Comparison of ENCODE assay signal across 2 cellular contexts in genomic region chr2:234957533-234958135, GRCh38.
TF ChIP-seq lines count a peak whose summit lies in the region.

No MANE protein-coding gene starts in this region.

TF ChIP-seq in A549, 52 proteins besides CTCF, POLR2A, EP300 and RAD21:
- TF ChIP-seq JUNB (IDR thresholded peaks at IDR 0.05) = no peak
- TF ChIP-seq, protein P1, sequence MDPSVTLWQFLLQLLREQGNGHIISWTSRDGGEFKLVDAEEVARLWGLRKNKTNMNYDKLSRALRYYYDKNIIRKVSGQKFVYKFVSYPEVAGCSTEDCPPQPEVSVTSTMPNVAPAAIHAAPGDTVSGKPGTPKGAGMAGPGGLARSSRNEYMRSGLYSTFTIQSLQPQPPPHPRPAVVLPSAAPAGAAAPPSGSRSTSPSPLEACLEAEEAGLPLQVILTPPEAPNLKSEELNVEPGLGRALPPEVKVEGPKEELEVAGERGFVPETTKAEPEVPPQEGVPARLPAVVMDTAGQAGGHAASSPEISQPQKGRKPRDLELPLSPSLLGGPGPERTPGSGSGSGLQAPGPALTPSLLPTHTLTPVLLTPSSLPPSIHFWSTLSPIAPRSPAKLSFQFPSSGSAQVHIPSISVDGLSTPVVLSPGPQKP (IDR thresholded peaks at IDR 0.05; ENCODE audit: low read depth, low read length) = no peak
TF ChIP-seq in A549: peak in this region for 0.

TF ChIP-seq in IMR-90, 13 proteins besides CTCF, POLR2A, EP300 and RAD21:
- TF ChIP-seq CEBPB (IDR thresholded peaks at IDR 0.05; ENCODE audit: low read depth, low read length) = no peak
- TF ChIP-seq SMC3 (IDR thresholded peaks at IDR 0.05; ENCODE audit: low read depth, low read length) = no peak
- no peak for TF ChIP-seq FOS (IDR thresholded peaks at IDR 0.05; ENCODE audit: low read depth, low read length)
- no peak for TF ChIP-seq USF2 (IDR thresholded peaks at IDR 0.05; ENCODE audit: low read depth, low read length)
- TF ChIP-seq CHD1 (IDR thresholded peaks at IDR 0.05; ENCODE audit: low read depth, low read length) = no peak
- TF ChIP-seq MAZ (IDR thresholded peaks at IDR 0.05; ENCODE audit: borderline replicate concordance, low read depth, low read length) = no peak
- no peak for TF ChIP-seq NFE2L2 (IDR thresholded peaks at IDR 0.05; ENCODE audit: low read depth, low read length)
- TF ChIP-seq RCOR1 (IDR thresholded peaks at IDR 0.05; ENCODE audit: insufficient replicate concordance, low read length) = no peak
- no peak for TF ChIP-seq BHLHE40 (IDR thresholded peaks at IDR 0.05; ENCODE audit: low read depth, low read length)
- TF ChIP-seq, protein P1 (IDR thresholded peaks at IDR 0.05; ENCODE audit: borderline replicate concordance, low read depth, low read length) = no peak
- TF ChIP-seq MXI1 (IDR thresholded peaks at IDR 0.05; ENCODE audit: borderline replicate concordance, low read depth, low read length) = no peak
- TF ChIP-seq MAFK (IDR thresholded peaks at IDR 0.05; ENCODE audit: low read depth, low read length) = no peak
- TF ChIP-seq RFX5 (IDR thresholded peaks at IDR 0.05; ENCODE audit: low read depth, low read length) = no peak
